ENCODE assay signal across 6 cellular contexts in the genomic region with DNA sequence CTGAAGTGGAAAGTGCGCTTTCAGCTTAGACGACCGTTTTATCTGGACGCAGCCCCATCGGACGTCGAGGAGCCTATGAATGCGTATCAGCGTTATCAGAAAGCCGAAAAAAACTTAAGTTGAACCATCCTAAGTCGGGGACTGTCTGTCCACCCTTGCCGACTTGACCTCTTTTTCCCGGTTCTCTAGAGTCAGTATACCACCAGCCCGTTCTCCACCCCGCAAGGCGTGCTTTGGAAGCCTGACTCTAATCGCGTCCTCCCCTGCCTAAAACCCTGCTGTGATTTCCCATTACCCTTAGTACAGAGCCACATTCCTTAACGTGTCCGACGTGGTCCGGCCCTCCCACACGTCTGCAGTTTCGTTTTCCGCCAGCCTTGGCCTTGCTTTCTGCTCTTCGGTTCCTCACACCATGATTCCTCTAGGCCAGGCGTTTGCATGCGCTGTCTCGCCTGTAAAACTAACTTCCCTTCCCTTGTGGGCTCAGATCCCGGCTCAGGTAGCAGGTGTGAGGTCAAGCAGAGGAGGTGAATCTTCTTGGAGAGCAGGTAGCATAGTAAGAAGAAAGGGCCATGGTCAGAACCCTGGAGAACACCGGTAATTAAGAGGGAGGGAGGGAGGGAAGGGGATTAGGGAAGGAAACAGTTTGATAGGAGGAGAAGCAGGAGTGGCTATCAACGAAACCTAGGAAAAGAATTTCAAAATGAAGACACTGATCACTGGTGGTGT. TPM values are rescaled to one million over a fixed set of nuclear protein-coding genes. Genes with fewer than 3 reads are reported as not detected.
DNase-seq lines count a peak whose midpoint lies in the region; ATAC-seq and TF ChIP-seq lines count a peak whose summit lies in the region.

No MANE protein-coding gene starts in this region.

- intact Hi-C loops in lower lobe of right lung (cut with DNase I), result no loop called here

- H3K27me3 Mint-ChIP-seq in activated naive CD4-positive, alpha-beta T cell treated with anti-CD3 and anti-CD28 coated beads, Interleukin-2, amount 50 U/mL, for 24 hours, result peaks cover 5% of the 10 kb centered on the region
- H3K27me3 Mint-ChIP-seq in activated T-cell treated with anti-CD3 and anti-CD28 coated beads, Interleukin-2, amount 50 U/mL, for 4 hours (ENCODE audit: low read depth), result peaks cover 20% of the 10 kb centered on the region

- H3K36me3 Mint-ChIP-seq in activated naive CD4-positive, alpha-beta T cell treated with anti-CD3 and anti-CD28 coated beads, Interleukin-2, amount 50 U/mL, for 24 hours, result peaks cover 2% of the 10 kb centered on the region
- peaks cover 14% of the 10 kb centered on the region for H3K36me3 Mint-ChIP-seq in activated T-cell treated with anti-CD3 and anti-CD28 coated beads, Interleukin-2, amount 50 U/mL, for 4 hours (ENCODE audit: insufficient read depth)

- peak overlapping the region; percentile 91 for H3K4me3 Mint-ChIP-seq in activated naive CD4-positive, alpha-beta T cell treated with anti-CD3 and anti-CD28 coated beads, Interleukin-2, amount 50 U/mL, for 24 hours
- H3K4me3 Mint-ChIP-seq in activated T-cell treated with anti-CD3 and anti-CD28 coated beads, Interleukin-2, amount 50 U/mL, for 4 hours, result peak overlapping the region; percentile 98

- H3K9me3 ChIP-seq in lower lobe of right lung, result no peaks in the 10 kb centered on the region

- peaks cover 30% of the 10 kb centered on the region for H3K4me1 Mint-ChIP-seq in activated naive CD4-positive, alpha-beta T cell treated with anti-CD3 and anti-CD28 coated beads, Interleukin-2, amount 50 U/mL, for 24 hours
- H3K4me1 Mint-ChIP-seq in activated T-cell treated with anti-CD3 and anti-CD28 coated beads, Interleukin-2, amount 50 U/mL, for 4 hours (ENCODE audit: low read depth), result peaks cover 17% of the 10 kb centered on the region

- H3K36me3 ChIP-seq in lower lobe of right lung, result peaks cover 44% of the 10 kb centered on the region

- H3K4me1 ChIP-seq in lower lobe of right lung, result peaks cover 41% of the 10 kb centered on the region

- no peak for TF ChIP-seq CTCF in lower lobe of right lung (IDR thresholded peaks at IDR 0.05)

- H3K4me3 ChIP-seq in lower lobe of right lung, result peak overlapping the region; percentile 98

- no peak for ATAC-seq in activated T-cell treated with anti-CD3 and anti-CD28 coated beads, Interleukin-2, amount 50 U/mL, for 4 hours
- ATAC-seq in lower lobe of right lung, result peak; percentile 23 to 55

- DNase-seq in activated naive CD4-positive, alpha-beta T cell treated with Interleukin-2 at 50 U/mL for 16 hours, result no peak
- DNase-seq in activated T-cell treated with anti-CD3 and anti-CD28 coated beads, Interleukin-2, amount 50 U/mL, for 4 hours, result no peak
- DNase-seq in lower lobe of right lung (no peak), T1000 (lab: John Stamatoyannopoulos, UW) (no peak)
- DNase-seq in stimulated activated CD4-positive, alpha-beta T cell treated with anti-CD3 and anti-CD28 coated beads, Interleukin-4, amount 100 ng/mL, for 24 hours, result no peak

- peaks cover 7% of the 10 kb centered on the region for H3K27me3 ChIP-seq in lower lobe of right lung (ENCODE audit: low read depth)

- no peaks in the 10 kb centered on the region for H3K9me3 Mint-ChIP-seq in activated naive CD4-positive, alpha-beta T cell treated with anti-CD3 and anti-CD28 coated beads, Interleukin-2, amount 50 U/mL, for 24 hours
- H3K9me3 Mint-ChIP-seq in activated T-cell treated with anti-CD3 and anti-CD28 coated beads, Interleukin-2, amount 50 U/mL, for 4 hours, result no peaks in the 10 kb centered on the region

- H3K27ac ChIP-seq in lower lobe of right lung, result peak overlapping the region; percentile 95

- H3K27ac Mint-ChIP-seq in activated naive CD4-positive, alpha-beta T cell treated with anti-CD3 and anti-CD28 coated beads, Interleukin-2, amount 50 U/mL, for 24 hours, result peak overlapping the region; percentile 71

RNA-seq across cellular contexts. Expression of a gene that starts 0.9 kb away (rescaled TPM):
- total RNA-seq in activated T-cell treated with anti-CD3 and anti-CD28 coated beads, Interleukin-2, amount 50 U/mL, for 4 hours, result 10 to 100 TPM; 45.6 to 52.0 (median 47.4) TPM
- total RNA-seq in lower lobe of right lung, result 32.4 TPM

RNA-seq across cellular contexts. Expression of a gene that starts 5.7 kb away (rescaled TPM):
- under 1 TPM in 2 of 3 donors, not detected in 1; 0.20 to 0.27 TPM for total RNA-seq in activated T-cell treated with anti-CD3 and anti-CD28 coated beads, Interleukin-2, amount 50 U/mL, for 4 hours
- 9.3 TPM for total RNA-seq in lower lobe of right lung

RNA-seq across cellular contexts. Expression of a gene that starts 35.5 kb away (rescaled TPM):
- total RNA-seq in activated T-cell treated with anti-CD3 and anti-CD28 coated beads, Interleukin-2, amount 50 U/mL, for 4 hours, result under 1 TPM; 0.08 to 0.43 (median 0.18) TPM
- 24.4 TPM for total RNA-seq in lower lobe of right lung

RNA-seq across cellular contexts. Expression of a gene that starts 59.7 kb away (rescaled TPM):
- total RNA-seq in activated T-cell treated with anti-CD3 and anti-CD28 coated beads, Interleukin-2, amount 50 U/mL, for 4 hours, result 10 to 100 TPM; 64.2 to 69.6 (median 65.9) TPM
- total RNA-seq in lower lobe of right lung, result 60.3 TPM

Comparison
In these comparisons a context has a peak if more than half of its experiments do, and no peak if none do; other contexts are left out.
1. ATAC-seq: peak in lower lobe of right lung (2 of 2); none in activated T-cell treated with anti-CD3 and anti-CD28 coated beads, Interleukin-2, amount 50 U/mL, for 4 hours (0 of 2).
2. RNA of a gene that starts 35.5 kb away (total RNA-seq): 24.4 TPM in lower lobe of right lung (single experiment); 0.08 to 0.43 TPM in activated T-cell treated with anti-CD3 and anti-CD28 coated beads, Interleukin-2, amount 50 U/mL, for 4 hours; every median in the first group is over 10 times any median in the second.